Comparison of ENCODE assay signal across 13 cellular contexts in the genomic region with DNA sequence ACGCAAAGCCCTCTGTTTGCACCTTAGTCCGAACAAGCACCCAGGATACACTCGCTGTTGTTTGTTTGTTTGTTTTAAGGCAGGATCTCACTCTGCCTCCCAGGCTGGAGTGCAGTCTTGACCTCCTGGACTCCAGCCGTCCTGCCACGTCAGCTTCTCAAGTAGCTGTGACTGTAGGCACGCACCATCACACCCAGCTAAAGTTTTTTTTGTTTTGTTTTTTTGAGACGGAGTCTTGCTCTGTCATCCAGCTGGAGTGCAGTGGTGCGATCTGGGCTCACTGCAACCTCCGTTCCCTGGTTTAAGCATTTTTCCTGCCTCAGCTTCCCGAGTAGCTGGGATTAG.
DNase-seq lines count a peak whose midpoint lies in the region; TF ChIP-seq lines count a peak whose summit lies in the region.
"Had no signal": no experiment of that assay in that cellular context is flagged by ENCODE, and none has a peak within 500 bp of the region (broad histone marks: within the 10 kb centered on the region; RNA-seq: fewer than 3 reads in every experiment).

No MANE protein-coding gene starts in this region.

- peaks cover 8% of the 10 kb centered on the region for H3K36me3 Mint-ChIP-seq in glutamatergic neuron (ENCODE audit: unreplicated experiment)
- H3K36me3 Mint-ChIP-seq in T-helper 2 cell treated with Interferon-gamma antibody and Interleukin-4, amounts not matched to agents 5 μg/mL and 100 μg/mL, for 36 hours (ENCODE audit: low read depth), result no peaks in the 10 kb centered on the region

- DNase-seq in Daoy (ENCODE audit: low read depth) (peak; percentile 58), adrenal gland (peak in 2 of 7 donors; percentile 31 to 35), glutamatergic neuron (no peak), retinal pigment epithelial cell (ENCODE audit: low read depth) (peak; percentile 15), islet precursor cell (no peak), NCI-H510A (lab: John Stamatoyannopoulos, UW) (no peak)
- DNase-seq in T-helper 2 cell treated with Interferon-gamma antibody and Interleukin-4, amounts not matched to agents 5 μg/mL and 100 μg/mL, for 36 hours (ENCODE audit: low spot score), result no peak
- no peak for DNase-seq in activated CD4-positive, alpha-beta T cell treated with anti-CD3 and anti-CD28 coated beads for 48 hours
- DNase-seq: DND-41; NCI-H510A treated with DMSO at 0.1 percent for 48 hours; stimulated activated CD4-positive, alpha-beta T cell treated with anti-CD3 and anti-CD28 coated beads, Interleukin-1b, Interleukin-23, amount 100 ng/mL, for 48 hours had no signal

- TF ChIP-seq POLR2A in adrenal gland (IDR thresholded peaks at IDR 0.05), result no peak

- H3K27ac ChIP-seq in adrenal gland, result peak overlapping the region in 4 of 5 donors; percentile 81 to 97 (median 93)
- H3K27ac ChIP-seq: suprapubic skin had no signal

- intact Hi-C loops in adrenal gland (cut with DNase I), result loop anchor here in 1 of 2 donors (10.0 kb wide), 1 partner anchor 71 kb away; no protein-coding TSS in a partner anchor

- H3K27ac Mint-ChIP-seq in glutamatergic neuron (ENCODE audit: unreplicated experiment), result peak overlapping the region; percentile 90
- H3K27ac Mint-ChIP-seq in T-helper 2 cell treated with Interferon-gamma antibody and Interleukin-4, amounts not matched to agents 5 μg/mL and 100 μg/mL, for 36 hours, result no peak overlapping the region
- H3K27ac Mint-ChIP-seq: dendritic cell treated with granulocyte-macrophage colony-stimulating factor and Interleukin-4, amounts not matched to agents 40 ng/mL and 50 ng/mL, for 4 days had no signal

- WGBS in adrenal gland, 4 donors, result 85 to 94% (median 88%) methylated on average over 10 of the region's 10 CpGs

- H3K4me3 Mint-ChIP-seq in glutamatergic neuron (ENCODE audit: unreplicated experiment), result peak overlapping the region; percentile 61
- no peak overlapping the region for H3K4me3 Mint-ChIP-seq in T-helper 2 cell treated with Interferon-gamma antibody and Interleukin-4, amounts not matched to agents 5 μg/mL and 100 μg/mL, for 36 hours
- H3K4me3 Mint-ChIP-seq: dendritic cell treated with granulocyte-macrophage colony-stimulating factor and Interleukin-4, amounts not matched to agents 40 ng/mL and 50 ng/mL, for 4 days had no signal

- H3K4me3 ChIP-seq in adrenal gland, result no peak overlapping the region
- no peak overlapping the region for H3K4me3 ChIP-seq in retinal pigment epithelial cell (ENCODE audit: low read length)
- H3K4me3 ChIP-seq: suprapubic skin had no signal

- no peaks in the 10 kb centered on the region for H3K9me3 ChIP-seq in adrenal gland (replicated peaks in 1 of 3)
- H3K9me3 ChIP-seq: suprapubic skin had no signal

- TF ChIP-seq CTCF in adrenal gland (IDR thresholded peaks at IDR 0.05), result no peak
- no peak for TF ChIP-seq CTCF in glutamatergic neuron (IDR thresholded peaks at IDR 0.05; ENCODE audit: partially characterized antibody, unreplicated experiment)
- TF ChIP-seq CTCF in retinal pigment epithelial cell (conservative IDR thresholded peaks at IDR 0.05; ENCODE audit: low read depth, low read length), result no peak

- H3K9me3 Mint-ChIP-seq in glutamatergic neuron (ENCODE audit: unreplicated experiment), result peaks cover 36% of the 10 kb centered on the region
- H3K9me3 Mint-ChIP-seq in T-helper 2 cell treated with Interferon-gamma antibody and Interleukin-4, amounts not matched to agents 5 μg/mL and 100 μg/mL, for 36 hours, result no peaks in the 10 kb centered on the region
- H3K9me3 Mint-ChIP-seq: dendritic cell treated with granulocyte-macrophage colony-stimulating factor and Interleukin-4, amounts not matched to agents 40 ng/mL and 50 ng/mL, for 4 days had no signal

- peaks cover 25% of the 10 kb centered on the region for H3K27me3 Mint-ChIP-seq in glutamatergic neuron (ENCODE audit: unreplicated experiment)
- H3K27me3 Mint-ChIP-seq in T-helper 2 cell treated with Interferon-gamma antibody and Interleukin-4, amounts not matched to agents 5 μg/mL and 100 μg/mL, for 36 hours (ENCODE audit: low read depth), result no peaks in the 10 kb centered on the region
- H3K27me3 Mint-ChIP-seq: dendritic cell treated with granulocyte-macrophage colony-stimulating factor and Interleukin-4, amounts not matched to agents 40 ng/mL and 50 ng/mL, for 4 days had no signal

- peaks cover 74% of the 10 kb centered on the region for H3K4me1 Mint-ChIP-seq in glutamatergic neuron (ENCODE audit: low read depth, unreplicated experiment)
- H3K4me1 Mint-ChIP-seq in T-helper 2 cell treated with Interferon-gamma antibody and Interleukin-4, amounts not matched to agents 5 μg/mL and 100 μg/mL, for 36 hours (ENCODE audit: low read depth), result no peaks in the 10 kb centered on the region

- peaks cover 20 to 51% of the 10 kb centered on the region in 2 donors for H3K4me1 ChIP-seq in adrenal gland (replicated peaks in 1 of 2)

- H3K27me3 ChIP-seq in adrenal gland, result no peaks in the 10 kb centered on the region
- H3K27me3 ChIP-seq: suprapubic skin had no signal

- peaks cover 0 to 7% of the 10 kb centered on the region in 2 donors for H3K36me3 ChIP-seq in adrenal gland (replicated peaks in 1 of 2)

Comparison
In these comparisons a context has a peak if more than half of its experiments do, and no peak if none do; other contexts are left out.
1. DNase-seq: peak in Daoy (single experiment) and retinal pigment epithelial cell (single experiment); none in glutamatergic neuron (single experiment), T-helper 2 cell treated with Interferon-gamma antibody and Interleukin-4, amounts not matched to agents 5 μg/mL and 100 μg/mL, for 36 hours (single experiment), activated CD4-positive, alpha-beta T cell treated with anti-CD3 and anti-CD28 coated beads for 48 hours (single experiment), islet precursor cell (single experiment) and NCI-H510A (single experiment).